Comparison of ENCODE assay signal across 13 cellular contexts in the genomic region with DNA sequence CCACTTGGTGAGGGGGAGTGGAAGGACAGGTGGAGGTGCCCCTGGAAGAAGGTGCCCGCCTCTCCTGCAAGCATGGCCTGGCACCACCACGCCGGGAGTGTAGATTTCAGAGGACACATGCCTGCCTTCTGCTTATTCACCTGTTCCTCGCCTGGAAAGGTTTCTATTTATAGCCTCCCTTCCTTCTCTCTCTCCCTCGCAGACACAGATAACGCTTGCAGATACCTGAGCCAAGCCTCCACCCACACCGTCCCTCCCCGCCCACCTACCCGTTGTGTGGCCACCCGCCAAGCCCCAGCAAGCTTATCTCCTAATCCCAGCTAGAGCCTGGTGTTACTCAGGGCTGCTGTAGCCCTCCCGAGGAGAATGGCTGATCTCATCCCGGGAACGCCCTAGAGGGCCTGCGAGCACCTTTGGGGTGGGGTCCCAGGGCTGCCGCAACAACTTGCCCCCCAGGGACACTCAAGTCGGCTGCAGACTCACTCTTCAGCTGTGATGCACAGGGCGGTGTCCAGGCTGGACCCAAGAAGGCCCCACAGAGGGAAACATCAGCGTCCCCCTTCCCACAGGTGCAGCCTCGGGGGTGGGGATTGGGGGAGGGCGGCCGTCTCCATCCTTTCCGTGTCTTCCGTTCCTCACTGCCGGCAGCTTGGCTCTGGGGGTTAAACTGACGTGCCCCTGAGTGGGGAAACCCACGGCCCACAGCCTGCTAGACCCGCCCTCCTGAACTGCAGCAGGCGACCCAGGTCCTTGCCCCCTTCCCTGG. TPM values are rescaled to one million over a fixed set of nuclear protein-coding genes. Genes with fewer than 3 reads are reported as not detected.
A peak's percentile ranks its signal among the peaks of the same experiment; 100 is the strongest.
DNase-seq lines count a peak whose midpoint lies in the region; ATAC-seq and TF ChIP-seq lines count a peak whose summit lies in the region.
"Had no signal": no experiment of that assay in that cellular context is flagged by ENCODE, and none has a peak within 500 bp of the region (broad histone marks: within the 10 kb centered on the region; RNA-seq: fewer than 3 reads in every experiment).

No MANE protein-coding gene starts in this region.

- H3K36me3 ChIP-seq in right lobe of liver (no peaks in the 10 kb centered on the region), PC-3 (ENCODE audit: low read depth, low read length) (no peaks in the 10 kb centered on the region), esophagus muscularis mucosa (no peaks in the 10 kb centered on the region)
- H3K36me3 ChIP-seq: sigmoid colon had no signal

- H3K4me1 ChIP-seq in right lobe of liver (peaks cover 0 to 11% (median 4%) of the 10 kb centered on the region in 4 donors), PC-3 (ENCODE audit: insufficient read depth, low read length) (0 out of 2 replicates have a peak, but pooled peaks cover 3% of the 10 kb centered on the region), esophagus muscularis mucosa (peaks cover 19 to 29% (median 26%) of the 10 kb centered on the region in 4 donors)

- CTCF ChIA-PET in PC-3 (lab: Charles Lee), result interaction anchor here (0.7 kb wide), 1 partner anchor 49 kb away, joined by 4 read pairs; no protein-coding TSS in a partner anchor

- no peak overlapping the region for H3K4me2 ChIP-seq in PC-3 (ENCODE audit: low read length)

- peak overlapping the region; percentile 46 for H3K27ac ChIP-seq in C4-2B
- no peak overlapping the region for H3K27ac ChIP-seq in right lobe of liver
- no peak overlapping the region for H3K27ac ChIP-seq in PC-3 (ENCODE audit: low read length)
- H3K27ac ChIP-seq in esophagus muscularis mucosa (replicated peaks in 1 of 4), result no peak overlapping the region
- H3K27ac ChIP-seq: sigmoid colon had no signal

- no peaks in the 10 kb centered on the region for H3F3A ChIP-seq in PC-3 (ENCODE audit: low read length, unreplicated experiment)

- TF ChIP-seq EP300 in esophagus muscularis mucosa (IDR thresholded peaks at IDR 0.05), result no peak

- no peak overlapping the region for H3K9ac ChIP-seq in PC-3 (ENCODE audit: low read length)

- BruUV-seq in PC-3 (replicated peaks; lab: Mats Ljungman, UMichigan), result no TSS peak

- DNase-seq in HT-29 (ENCODE audit: low spot score) (peak; percentile 18), OCI-M1 (lab: John Stamatoyannopoulos, UW) (peak; percentile 84), right lobe of liver (peak in 1 of 3 donors; percentile 78), PC-3 (no peak), esophagus muscularis mucosa (ENCODE audit: extremely low spot score) (no peak)
- DNase-seq: activated CD4-positive, alpha-beta memory T cell treated with anti-CD3 and anti-CD28 coated beads, Interleukin-2, amount 10 ng/mL, durations not matched to agents 7 days and 5 days; DND-41; sigmoid colon had no signal

- no peaks in the 10 kb centered on the region for H4K20me1 ChIP-seq in PC-3 (ENCODE audit: low read length)

- intact Hi-C loops in right lobe of liver (cut with DNase I) (no loop called here), PC-3 (cut with micrococcal nuclease) (no loop called here), esophagus muscularis mucosa (cut with DNase I) (no loop called here)

- no peak for TF ChIP-seq POLR2A in right lobe of liver (IDR thresholded peaks at IDR 0.05)
- no peak for TF ChIP-seq POLR2A in esophagus muscularis mucosa (IDR thresholded peaks at IDR 0.05; ENCODE audit: low read depth)

- H3K9me2 ChIP-seq in PC-3 (replicated peaks; ENCODE audit: low read length), result no peaks in the 10 kb centered on the region

- 14% methylated on average over 10 of the region's 28 CpGs for WGBS in right lobe of liver (ENCODE audit: insufficient coverage, low coverage, low lambda C conversion rate, missing lambda C conversion rate)
- 37% methylated on average over 13 of the region's 28 CpGs for WGBS in esophagus muscularis mucosa

- H3K27me3 ChIP-seq in right lobe of liver (no peaks in the 10 kb centered on the region), PC-3 (ENCODE audit: low read length) (no peaks in the 10 kb centered on the region), esophagus muscularis mucosa (peaks cover 0 to 99% (median 64%) of the 10 kb centered on the region in 4 donors)

- no peak overlapping the region for H2AFZ ChIP-seq in PC-3 (ENCODE audit: low read length)

- H3K9me3 ChIP-seq in right lobe of liver (no peaks in the 10 kb centered on the region), PC-3 (ENCODE audit: low read length) (no peaks in the 10 kb centered on the region), esophagus muscularis mucosa (no peaks in the 10 kb centered on the region)
- H3K9me3 ChIP-seq: sigmoid colon had no signal

- POLR2A ChIA-PET in PC-3 (lab: Charles Lee; ENCODE audit: unreplicated experiment), result no interaction called here

- TF ChIP-seq CTCF in C4-2B (conservative IDR thresholded peaks at IDR 0.05) (no peak), right lobe of liver (IDR thresholded peaks at IDR 0.05) (no peak), PC-3 (conservative IDR thresholded peaks at IDR 0.05; ENCODE audit: low read depth, low read length) (no peak), esophagus muscularis mucosa (IDR thresholded peaks at IDR 0.05) (no peak)

- peak in 3 of 4 donors; percentile 6 to 67 (median 9) for ATAC-seq in right lobe of liver
- ATAC-seq in PC-3, result no peak
- ATAC-seq in GM18870 (IDR thresholded peaks at IDR 0.05; ENCODE audit: unreplicated experiment), result no peak
- ATAC-seq in HG02884 (IDR thresholded peaks at IDR 0.05; ENCODE audit: unreplicated experiment), result no peak
- ATAC-seq: esophagus mucosa, Panc1 had no signal

- H3K79me2 ChIP-seq in PC-3 (ENCODE audit: low read length), result no peaks in the 10 kb centered on the region

- H3K4me3 ChIP-seq in right lobe of liver, result no peak overlapping the region
- H3K4me3 ChIP-seq in PC-3 (ENCODE audit: low read length), result no peak overlapping the region
- H3K4me3 ChIP-seq in esophagus muscularis mucosa, result no peak overlapping the region
- H3K4me3 ChIP-seq: sigmoid colon had no signal

RNA-seq across cellular contexts. Expression of a gene that starts 1.9 kb away (rescaled TPM):
- total RNA-seq in HT-29 (2014; rRNA removed; shearing (Covaris generic)), result 1.2 and 1.7 TPM in 2 replicates
- total RNA-seq in right lobe of liver, result under 1 TPM; 0.15 to 0.98 (median 0.35) TPM
- total RNA-seq in PC-3 (2014; rRNA removed), result 0.22 and 0.46 TPM in 2 replicates
- under 1 TPM; 0.26 to 0.83 (median 0.59) TPM for total RNA-seq in esophagus muscularis mucosa

RNA-seq across cellular contexts. Expression of a gene that starts 18.0 kb away (rescaled TPM):
- 44.6 and 49.8 TPM in 2 replicates for total RNA-seq in HT-29 (2014; rRNA removed; shearing (Covaris generic))
- 10 to 100 TPM in 2 of 6 experiments, 1 to 10 TPM in 4; 8.1 to 12.8 (median 10.0) TPM for total RNA-seq in right lobe of liver
- total RNA-seq in PC-3 (2014; rRNA removed), result 25.2 and 28.8 TPM in 2 replicates
- 10 to 100 TPM; 23.3 to 33.5 (median 27.5) TPM for total RNA-seq in esophagus muscularis mucosa

RNA-seq across cellular contexts. Expression of a gene that starts 18.1 kb away (rescaled TPM):
- total RNA-seq in HT-29 (2014; rRNA removed; shearing (Covaris generic)), result 38.4 and 44.5 TPM in 2 replicates
- total RNA-seq in right lobe of liver, result 1 to 10 TPM; 5.0 to 9.5 (median 8.2) TPM
- 30.3 and 39.4 TPM in 2 replicates for total RNA-seq in PC-3 (2014; rRNA removed)
- total RNA-seq in esophagus muscularis mucosa, result 10 to 100 TPM in 2 of 4 donors, 1 to 10 TPM in 2; 8.9 to 14.7 (median 10.3) TPM

RNA-seq across cellular contexts. Expression of a gene that starts 25.3 kb away (rescaled TPM):
- total RNA-seq in HT-29 (2014; rRNA removed; shearing (Covaris generic)), result 100 and 109 TPM in 2 replicates
- total RNA-seq in right lobe of liver, result 10 to 100 TPM; 10.2 to 57.1 (median 15.2) TPM
- total RNA-seq in PC-3 (2014; rRNA removed), result 38.3 and 48.9 TPM in 2 replicates
- 10 to 100 TPM; 27.0 to 32.4 (median 29.3) TPM for total RNA-seq in esophagus muscularis mucosa

RNA-seq across cellular contexts. Expression of a gene that starts 37.3 kb away (rescaled TPM):
- 1,584 and 1,604 TPM in 2 replicates for total RNA-seq in HT-29 (2014; rRNA removed; shearing (Covaris generic))
- total RNA-seq in right lobe of liver, result 10 to 100 TPM; 22.8 to 70.0 (median 41.3) TPM
- total RNA-seq in PC-3 (2014; rRNA removed), result not detected in 2 replicates
- 100 to 1,000 TPM in 2 of 4 donors, 10 to 100 TPM in 2; 46.5 to 156 (median 99.2) TPM for total RNA-seq in esophagus muscularis mucosa

Comparison
In these comparisons a context has a peak if more than half of its experiments do, and no peak if none do; other contexts are left out.
1. DNase-seq: peak in HT-29 (single experiment) and OCI-M1 (single experiment); none in PC-3 (single experiment) and esophagus muscularis mucosa (single experiment).
2. ATAC-seq: peak in right lobe of liver (3 of 4); none in PC-3 (single experiment), GM18870 (single experiment) and HG02884 (single experiment).